ENCODE assay signal across 23 cellular contexts in the genomic region with DNA sequence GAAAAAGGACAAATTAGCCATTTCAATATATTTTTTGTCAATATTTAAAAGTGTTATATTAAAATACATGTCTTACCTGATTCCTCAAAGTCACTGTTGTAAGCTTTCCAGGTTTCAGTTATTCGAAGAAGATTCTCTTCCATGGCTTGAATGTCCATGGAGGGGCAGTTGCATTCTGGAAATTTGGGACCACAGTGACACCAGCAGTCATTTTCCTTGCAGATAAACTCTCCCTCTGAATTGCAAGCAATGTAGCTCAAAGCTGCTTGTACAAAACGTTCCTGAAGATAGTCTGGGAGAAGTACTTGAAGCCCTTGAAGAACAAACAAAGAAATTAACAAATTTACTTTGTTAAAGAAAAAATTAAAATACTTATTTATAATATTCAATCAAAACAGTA.
"Had no signal": no experiment of that assay in that cellular context is flagged by ENCODE, and none has a peak within 500 bp of the region (broad histone marks: within the 10 kb centered on the region; RNA-seq: fewer than 3 reads in every experiment).

No MANE protein-coding gene starts in this region.

- H3K27me3 ChIP-seq: adrenal gland, colonic mucosa, dorsolateral prefrontal cortex, esophagus muscularis mucosa, gastroesophageal sphincter, heart left ventricle, spleen, upper lobe of right lung had no signal

- H3K4me1 ChIP-seq: adrenal gland, colonic mucosa, esophagus muscularis mucosa, gastroesophageal sphincter, heart left ventricle, spleen, upper lobe of right lung had no signal

- H3K36me3 ChIP-seq: adrenal gland, colonic mucosa, esophagus muscularis mucosa, gastroesophageal sphincter, heart left ventricle, spleen, upper lobe of right lung had no signal

- H3K4me3 Mint-ChIP-seq: activated naive CD8-positive, alpha-beta T cell; activated T-cell treated with anti-CD3 and anti-CD28 coated beads, Interleukin-2, amount 50 U/mL, for 24 hours; activated T-helper 17 cell treated with anti-CD3 and anti-CD28 coated beads, Interleukin-2, amount 50 U/mL, for 72 hours; naive B cell had no signal

- H3K36me3 Mint-ChIP-seq: activated naive CD8-positive, alpha-beta T cell; naive B cell had no signal

- H3K4me3 ChIP-seq: adrenal gland, colonic mucosa, dorsolateral prefrontal cortex, esophagus muscularis mucosa, gastroesophageal sphincter, heart left ventricle, mucosa of descending colon, spleen, upper lobe of right lung had no signal

- H3K27me3 Mint-ChIP-seq: activated naive CD8-positive, alpha-beta T cell; activated T-cell treated with anti-CD3 and anti-CD28 coated beads, Interleukin-2, amount 50 U/mL, for 24 hours; activated T-helper 17 cell treated with anti-CD3 and anti-CD28 coated beads, Interleukin-2, amount 50 U/mL, for 72 hours; naive B cell had no signal

- H3K9me3 ChIP-seq: adrenal gland, colonic mucosa, esophagus muscularis mucosa, gastroesophageal sphincter, mucosa of descending colon, upper lobe of right lung had no signal

- H3K27ac ChIP-seq: adrenal gland, colonic mucosa, dorsolateral prefrontal cortex, esophagus muscularis mucosa, gastroesophageal sphincter, heart left ventricle, spleen, upper lobe of right lung had no signal

- H3K4me1 Mint-ChIP-seq: activated T-helper 17 cell treated with anti-CD3 and anti-CD28 coated beads, Interleukin-2, amount 50 U/mL, for 72 hours; naive B cell had no signal

- DNase-seq: activated CD4-positive, alpha-beta T cell treated with anti-CD3 and anti-CD28 coated beads, Interleukin-2, amount 50 U/mL, for 4 hours; activated CD8-positive, alpha-beta memory T cell treated with anti-CD3 and anti-CD28 coated beads for 24 hours; activated CD8-positive, alpha-beta memory T cell treated with anti-CD3 and anti-CD28 coated beads, Interleukin-2, amount 50 U/mL, for 4 hours; activated T-cell treated with anti-CD3 and anti-CD28 coated beads, Interleukin-2, amount 50 U/mL, for 24 hours; adrenal gland; central memory CD4-positive, alpha-beta T cell; colonic mucosa; heart left ventricle; islet precursor cell; left colon; mesenchymal stem cell; mucosa of descending colon; naive B cell; spleen; stimulated activated CD4-positive, alpha-beta T cell treated with anti-CD3 and anti-CD28 coated beads, Interleukin-4, amount 100 ng/mL, for 24 hours; stimulated activated naive CD4-positive, alpha-beta T cell treated with Interleukin-2 at 50 U/mL for 16 hours; T-helper 1 cell; upper lobe of right lung had no signal

- H3K27ac Mint-ChIP-seq: activated naive CD8-positive, alpha-beta T cell; activated T-cell treated with anti-CD3 and anti-CD28 coated beads, Interleukin-2, amount 50 U/mL, for 24 hours; activated T-helper 17 cell treated with anti-CD3 and anti-CD28 coated beads, Interleukin-2, amount 50 U/mL, for 72 hours; naive B cell had no signal
